ENCODE assay signal across 8 cellular contexts in the genomic region with DNA sequence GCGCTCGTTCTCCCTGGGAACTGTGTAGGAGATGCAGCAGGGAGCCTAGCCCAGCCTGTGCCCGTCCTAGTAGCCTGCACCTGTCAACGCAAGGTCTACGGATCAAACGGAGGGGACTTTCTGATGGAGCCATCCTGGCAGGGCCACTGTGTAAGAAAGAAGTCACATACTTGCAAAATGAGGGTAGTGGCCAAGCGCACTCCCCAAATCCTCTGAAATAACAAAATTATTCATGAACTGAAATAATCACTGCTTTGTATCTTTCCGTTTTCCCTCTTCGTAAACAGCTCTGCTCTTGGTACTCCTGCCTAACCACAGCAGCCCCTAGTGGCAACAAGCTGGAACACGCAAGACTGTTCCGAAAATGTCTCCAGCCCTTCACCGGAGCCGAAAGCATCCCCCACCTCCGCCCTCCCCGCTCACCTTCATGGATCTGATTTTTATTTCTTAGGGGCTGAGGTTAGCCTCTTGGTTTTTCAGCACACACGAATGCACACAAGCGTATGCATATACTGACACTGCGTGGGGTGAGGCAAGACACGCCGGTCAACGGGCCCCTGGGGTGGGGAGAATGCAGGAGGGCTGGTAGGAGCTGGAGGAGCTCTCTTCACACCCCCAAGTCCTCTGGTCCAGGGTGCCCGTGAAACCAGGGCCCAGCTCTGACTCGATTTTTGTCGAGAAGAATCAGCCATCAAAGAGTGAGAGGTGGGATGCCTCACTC.
DNase-seq lines count a peak whose midpoint lies in the region; ATAC-seq, FAIRE-seq and TF ChIP-seq lines count a peak whose summit lies in the region.

No MANE protein-coding gene starts in this region.

- no peaks in the 10 kb centered on the region for H3K36me3 ChIP-seq in HUES48 (ENCODE audit: control insufficient read depth, insufficient read depth, low read length)
- H3K36me3 ChIP-seq in Panc1 (ENCODE audit: control insufficient read depth, insufficient read depth, low read length), result no peaks in the 10 kb centered on the region
- H3K36me3 ChIP-seq in keratinocyte (ENCODE audit: control insufficient read depth in 2 of 2, extremely low read depth in 1 of 2, insufficient read depth in 2 of 2, low read length in 2 of 2), result no peaks in the 10 kb centered on the region

- in situ Hi-C loops in Panc1 (cut with HindIII; ENCODE audit: low pct_unique_long_range_greater_than_20kb, low sequenced_read_pairs), result no loop called here

- H2AFZ ChIP-seq in keratinocyte (ENCODE audit: control insufficient read depth, low read length), result no peak overlapping the region

- H3K9me3 ChIP-seq in HUES48 (ENCODE audit: control insufficient read depth, insufficient read depth, low read length), result no peaks in the 10 kb centered on the region
- no peaks in the 10 kb centered on the region for H3K9me3 ChIP-seq in Panc1 (ENCODE audit: control insufficient read depth, insufficient read depth, low read depth, low read length)
- H3K9me3 ChIP-seq in keratinocyte (ENCODE audit: control insufficient read depth, low read depth, low read length), result no peaks in the 10 kb centered on the region

- POLR2A ChIA-PET in Panc1 (lab: Charles Lee), result interaction anchor here (0.5 to 0.7 kb wide), 2 partner anchors 67 to 446 kb away, joined by 3 to 5 read pairs; no protein-coding TSS in a partner anchor

- CTCF ChIA-PET in Panc1 (lab: Charles Lee), result interaction anchor here (0.9 to 1.3 kb wide), 2 partner anchors 90 to 909 kb away, joined by 3 read pairs; no protein-coding TSS in a partner anchor

- peak overlapping the region; percentile 49 for H3K4me2 ChIP-seq in keratinocyte (ENCODE audit: control insufficient read depth, extremely low read depth, insufficient read depth, low read depth, low read length)

- H3K4me1 ChIP-seq in HUES48 (ENCODE audit: control insufficient read depth, insufficient read depth, low read length), result peaks cover 14% of the 10 kb centered on the region
- peaks cover 11% of the 10 kb centered on the region for H3K4me1 ChIP-seq in Panc1 (ENCODE audit: control insufficient read depth, insufficient read depth, low read length)
- peaks cover 6% of the 10 kb centered on the region for H3K4me1 ChIP-seq in keratinocyte (ENCODE audit: control insufficient read depth, extremely low read depth, insufficient read depth, low read length)

- H3K79me2 ChIP-seq in keratinocyte (ENCODE audit: control insufficient read depth, insufficient read depth, low read length), result no peaks in the 10 kb centered on the region

- peak; percentile 63 for ATAC-seq in GM18870 (IDR thresholded peaks at IDR 0.05; ENCODE audit: unreplicated experiment)
- peak; percentile 92 for ATAC-seq in Panc1
- no peak for ATAC-seq in HG02763 (IDR thresholded peaks at IDR 0.05; ENCODE audit: unreplicated experiment)

- H3K27ac ChIP-seq in C4-2B (no peak overlapping the region), HUES48 (ENCODE audit: low read depth, low read length) (no peak overlapping the region), Panc1 (ENCODE audit: low read length) (no peak overlapping the region), keratinocyte (ENCODE audit: control insufficient read depth, insufficient read depth, low read length) (no peak overlapping the region)

- intact Hi-C loops in Panc1 (cut with micrococcal nuclease; ENCODE audit: unreplicated experiment), result no loop called here

- H3K9me1 ChIP-seq in keratinocyte (ENCODE audit: control insufficient read depth, extremely low read depth, insufficient read depth, low read length), result no peaks in the 10 kb centered on the region

- H3K27me3 ChIP-seq in HUES48 (ENCODE audit: control insufficient read depth, insufficient read depth, low read length), result peaks cover 4% of the 10 kb centered on the region; the same call in 1 of the 2 replicates
- H3K27me3 ChIP-seq in Panc1 (ENCODE audit: control insufficient read depth, insufficient read depth, low read length), result no peaks in the 10 kb centered on the region
- no peaks in the 10 kb centered on the region for H3K27me3 ChIP-seq in keratinocyte (ENCODE audit: control insufficient read depth, extremely low read depth, insufficient read depth, low read length)

- H3K4me3 ChIP-seq in HUES48 (ENCODE audit: low read depth, low read length) (peak overlapping the region; percentile 37; the same call in 1 of the 2 replicates), Panc1 (ENCODE audit: low read depth in 2 of 2, low read length in 2 of 2) (no peak overlapping the region), keratinocyte (ENCODE audit: control insufficient read depth in 2 of 3, extremely low read depth in 1 of 3, insufficient read depth in 2 of 3, low read depth in 1 of 3, low read length in 3 of 3) (no peak overlapping the region)

- peak; percentile 92 for TF ChIP-seq CTCF in C4-2B (conservative IDR thresholded peaks at IDR 0.05)
- peak; percentile 89 for TF ChIP-seq CTCF in Panc1 (IDR thresholded peaks at IDR 0.05)
- peak; percentile 93 to 98 (median 96) for TF ChIP-seq CTCF in keratinocyte (optimal IDR thresholded peaks at IDR 0.05 in 1 of 3, IDR thresholded peaks at IDR 0.05 in 1 of 3, conservative IDR thresholded peaks at IDR 0.05 in 1 of 3; ENCODE audit: extremely low read depth in 1 of 3, insufficient read depth in 2 of 3, low read length in 3 of 3)

- H3K9ac ChIP-seq in HUES48 (ENCODE audit: low read depth, low read length) (no peak overlapping the region), keratinocyte (ENCODE audit: control insufficient read depth, extremely low read depth, insufficient read depth, low read length) (no peak overlapping the region)

- BruUV-seq in Panc1 (replicated peaks; lab: Mats Ljungman, UMichigan), result no TSS peak

- H4K20me1 ChIP-seq in keratinocyte (ENCODE audit: control insufficient read depth, extremely low read depth, insufficient read depth, low read length), result no peaks in the 10 kb centered on the region

- FAIRE-seq in keratinocyte (lab: Jason Lieb, UNC), result peak; percentile 63

- dilution Hi-C loops in keratinocyte (cut with MboI; ENCODE audit: extremely low pct_ligation_motif_present, low sequenced_read_pairs), result no loop called here

- DNase-seq in Panc1 (ENCODE audit: low read depth, low spot score), result peak; percentile 24
- DNase-seq in cerebellar cortex (ENCODE audit: low spot score), result peak; percentile 87
- no peak for DNase-seq in keratinocyte (ENCODE audit: low read depth, low spot score)
- DNase-seq in stimulated activated CD4-positive, alpha-beta T cell treated with anti-CD3 and anti-CD28 coated beads, Interleukin-1b, Interleukin-23, amount 100 ng/mL, for 48 hours, result peak; percentile 32
